In the genomic region with DNA sequence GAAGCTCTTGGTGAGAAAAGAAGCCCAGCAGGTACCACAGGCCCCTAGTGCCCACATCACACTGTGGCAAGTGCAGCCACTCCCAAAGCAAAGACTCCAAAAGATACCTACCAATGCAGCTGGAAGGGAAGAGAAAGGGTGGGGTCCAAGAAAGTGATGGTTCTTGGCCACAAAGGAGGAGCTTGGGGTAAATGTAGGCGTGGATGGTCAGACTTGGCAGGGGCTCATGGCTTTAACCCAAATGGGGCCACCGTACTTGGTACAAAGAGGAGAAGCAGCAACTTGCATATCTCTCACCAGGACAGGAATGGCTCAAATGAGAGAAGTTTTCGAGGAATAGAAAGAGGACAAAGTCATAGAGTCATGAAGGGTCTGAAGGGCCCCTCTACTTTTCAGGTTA, we compare ENCODE assay signal across 13 cellular contexts. TPM values are rescaled to one million over a fixed set of nuclear protein-coding genes. Genes with fewer than 3 reads are reported as not detected.
DNase-seq lines count a peak whose midpoint lies in the region; ATAC-seq and TF ChIP-seq lines count a peak whose summit lies in the region.
"Had no signal": no experiment of that assay in that cellular context is flagged by ENCODE, and none has a peak within 500 bp of the region (broad histone marks: within the 10 kb centered on the region; RNA-seq: fewer than 3 reads in every experiment).

No MANE protein-coding gene starts in this region.

- POLR2A ChIA-PET in RWPE1 (lab: Yijun Ruan, JAX; ENCODE audit: low non-redundant PET): no interaction called here

- no peaks in the 10 kb centered on the region for H3K9me3 Mint-ChIP-seq in endothelial cell (ENCODE audit: unreplicated experiment)
- H3K9me3 Mint-ChIP-seq in neural progenitor cell: no peaks in the 10 kb centered on the region

- H3K4me3 Mint-ChIP-seq in endothelial cell (ENCODE audit: unreplicated experiment): peak overlapping the region; percentile 81
- no peak overlapping the region for H3K4me3 Mint-ChIP-seq in neural progenitor cell

- H3K27ac Mint-ChIP-seq in endothelial cell (ENCODE audit: unreplicated experiment) (peak overlapping the region; percentile 13), neural progenitor cell (peak overlapping the region; percentile 46)

- peak overlapping the region; percentile 97 to 100 (median 100); a peak in 15 of 22 replicates for H3K4me2 ChIP-seq in BLaER1 treated with 17β-estradiol and CSF1 and Interleukin-3, amounts not matched to agents 10 nM and 100 nM
- no peak overlapping the region for H3K4me2 ChIP-seq in neural progenitor cell
- no peak overlapping the region for H3K4me2 ChIP-seq in mammary epithelial cell (ENCODE audit: insufficient read depth, low read depth, low read length)

- H3K36me3 ChIP-seq in BLaER1 treated with 17β-estradiol and CSF1 and Interleukin-3, amounts not matched to agents 10 nM and 100 nM: peaks cover 58 to 86% (median 78%) of the 10 kb centered on the region in 11 experiments
- H3K36me3 ChIP-seq in neural progenitor cell (peaks cover 2% of the 10 kb centered on the region), mammary epithelial cell (ENCODE audit: insufficient read depth, low read length) (peaks cover 10% of the 10 kb centered on the region)

- 56% methylated on average over 3 of the region's 3 CpGs for WGBS in mammary epithelial cell (ENCODE audit: low coverage, missing lambda C conversion rate)

- peak overlapping the region in 1 of 11 experiments; percentile 25; a peak in 1 of 22 replicates for H3K27ac ChIP-seq in BLaER1 treated with 17β-estradiol and CSF1 and Interleukin-3, amounts not matched to agents 10 nM and 100 nM
- H3K27ac ChIP-seq in RWPE1: peak overlapping the region; percentile 93
- H3K27ac ChIP-seq in neural progenitor cell: no peak overlapping the region
- H3K27ac ChIP-seq in coronary artery: no peak overlapping the region
- no peak overlapping the region for H3K27ac ChIP-seq in mammary epithelial cell (ENCODE audit: insufficient read depth, low read depth, low read length)

- no peak for ATAC-seq in activated CD4-positive, CD25-positive, alpha-beta regulatory T cell treated with anti-CD3 and anti-CD28 coated beads, Interleukin-2, amount 50 U/mL, for 24 hours

- H3K4me1 ChIP-seq in BLaER1 treated with 17β-estradiol and CSF1 and Interleukin-3, amounts not matched to agents 10 nM and 100 nM: peaks cover 39 to 63% (median 46%) of the 10 kb centered on the region in 10 experiments
- H3K4me1 ChIP-seq in neural progenitor cell: peaks cover 25% of the 10 kb centered on the region
- peaks cover 25% of the 10 kb centered on the region for H3K4me1 ChIP-seq in mammary epithelial cell (ENCODE audit: insufficient read depth, low read length)

- H3K9ac ChIP-seq in BLaER1 treated with 17β-estradiol and CSF1 and Interleukin-3, amounts not matched to agents 10 nM and 100 nM: peak overlapping the region in 9 of 11 experiments; percentile 3 to 95 (median 90); a peak in 9 of 22 replicates
- H3K9ac ChIP-seq in neural progenitor cell (no peak overlapping the region), mammary epithelial cell (ENCODE audit: insufficient read depth, low read length) (no peak overlapping the region)

- H2AFZ ChIP-seq in neural progenitor cell (replicated peaks) (no peak overlapping the region), mammary epithelial cell (ENCODE audit: low read depth, low read length) (no peak overlapping the region)

- intact Hi-C loops in mammary epithelial cell (cut with micrococcal nuclease): no loop called here

- H4K20me1 ChIP-seq in BLaER1 treated with 17β-estradiol and CSF1 and Interleukin-3, amounts not matched to agents 10 nM and 100 nM: peaks cover 53 to 96% (median 86%) of the 10 kb centered on the region in 11 experiments
- H4K20me1 ChIP-seq in neural progenitor cell (ENCODE audit: low read depth) (peaks cover 61% of the 10 kb centered on the region), mammary epithelial cell (ENCODE audit: insufficient read depth, low read length) (no peaks in the 10 kb centered on the region)

- peaks cover 58% of the 10 kb centered on the region for H3K36me3 Mint-ChIP-seq in endothelial cell (ENCODE audit: low read depth, unreplicated experiment)
- H3K36me3 Mint-ChIP-seq in neural progenitor cell: peaks cover 16% of the 10 kb centered on the region

- dilution Hi-C loops in mammary epithelial cell (cut with HindIII; ENCODE audit: low sequenced_read_pairs): no loop called here

- H3K27me3 Mint-ChIP-seq in endothelial cell (ENCODE audit: unreplicated experiment): peaks cover 23% of the 10 kb centered on the region
- peaks cover 9% of the 10 kb centered on the region for H3K27me3 Mint-ChIP-seq in neural progenitor cell (ENCODE audit: insufficient read depth, low read depth)

- peak overlapping the region in 1 of 10 experiments; percentile 91; a peak in 2 of 20 replicates for H3K4me3 ChIP-seq in BLaER1 treated with 17β-estradiol and CSF1 and Interleukin-3, amounts not matched to agents 10 nM and 100 nM
- H3K4me3 ChIP-seq in neural progenitor cell: no peak overlapping the region
- H3K4me3 ChIP-seq in coronary artery: no peak overlapping the region
- H3K4me3 ChIP-seq in mammary epithelial cell (replicated peaks in 1 of 3; ENCODE audit: insufficient read depth in 1 of 3, low read depth in 2 of 3, low read length in 3 of 3): no peak overlapping the region

- CTCF ChIA-PET in RWPE1 (lab: Yijun Ruan, JAX): interaction anchor here (0.6 to 3.7 kb wide), 3 partner anchors 11 to 38 kb away, joined by 3 to 16 read pairs (median 3); no protein-coding TSS in a partner anchor
- CTCF ChIA-PET in mammary epithelial cell (lab: Charles Lee; ENCODE audit: low non-redundant PET): no interaction called here

- in situ Hi-C loops in mammary epithelial cell (cut with MboI; ENCODE audit: low sequenced_read_pairs in 2 of 2): no loop called here

- BruUV-seq in mammary epithelial cell (replicated peaks; lab: Mats Ljungman, UMichigan): no TSS peak

- DNase-seq in RWPE1 (ENCODE audit: low spot score): no peak
- DNase-seq in endothelial cell (ENCODE audit: low spot score): no peak
- DNase-seq in neural progenitor cell (ENCODE audit: low spot score): no peak
- DNase-seq in coronary artery (ENCODE audit: low spot score): no peak
- DNase-seq in mammary epithelial cell: no peak
- DNase-seq in DMS153 (lab: John Stamatoyannopoulos, UW): no peak
- DNase-seq: GF-D8; GOT3; NCI-H187 treated with DMSO at 0.1 percent for 48 hours; RPMI8226; stimulated activated CD4-positive, alpha-beta T cell treated with anti-CD3 and anti-CD28 coated beads, Interleukin-2, amount 100 ng/mL, for 24 hours had no signal

- H3K79me2 ChIP-seq in neural progenitor cell (ENCODE audit: low read depth) (peaks cover 25% of the 10 kb centered on the region), mammary epithelial cell (ENCODE audit: insufficient read depth, low read length) (peaks cover 57% of the 10 kb centered on the region)

- H3K9me3 ChIP-seq in BLaER1 treated with 17β-estradiol and CSF1 and Interleukin-3, amounts not matched to agents 10 nM and 100 nM (replicated peaks in 1 of 11): no peaks in the 10 kb centered on the region
- H3K9me3 ChIP-seq in neural progenitor cell (ENCODE audit: low read depth) (no peaks in the 10 kb centered on the region), mammary epithelial cell (replicated peaks; ENCODE audit: insufficient read depth, low read length) (no peaks in the 10 kb centered on the region)

- no peaks in the 10 kb centered on the region for H3K27me3 ChIP-seq in BLaER1 treated with 17β-estradiol and CSF1 and Interleukin-3, amounts not matched to agents 10 nM and 100 nM
- H3K27me3 ChIP-seq in neural progenitor cell (peaks cover 7% of the 10 kb centered on the region), mammary epithelial cell (ENCODE audit: insufficient read depth, low read length) (no peaks in the 10 kb centered on the region)

- TF ChIP-seq CTCF in RWPE1 (conservative IDR thresholded peaks at IDR 0.05; ENCODE audit: low read depth) (no peak), endothelial cell (IDR thresholded peaks at IDR 0.05; ENCODE audit: unreplicated experiment) (no peak), neural progenitor cell (IDR thresholded peaks at IDR 0.05) (no peak), coronary artery (IDR thresholded peaks at IDR 0.05) (no peak), mammary epithelial cell (conservative IDR thresholded peaks at IDR 0.05 in 1 of 2, IDR thresholded peaks at IDR 0.05 in 1 of 2; ENCODE audit: extremely low read depth in 1 of 2, insufficient read depth in 1 of 2, low read depth in 1 of 2, low read length in 2 of 2) (no peak)

- peaks cover 26% of the 10 kb centered on the region for H3F3A ChIP-seq in neural progenitor cell (ENCODE audit: low read depth)

- H3K4me1 Mint-ChIP-seq in endothelial cell (ENCODE audit: unreplicated experiment) (peaks cover 56% of the 10 kb centered on the region), neural progenitor cell (peaks cover 40% of the 10 kb centered on the region)

RNA-seq across cellular contexts. Expression of gene MAP3K11, which starts 4.8 kb away (rescaled TPM):
- total RNA-seq in endothelial cell (ENCODE audit: unreplicated experiment) (238 TPM), neural progenitor cell (ENCODE audit: low replicate concordance) (9.9 and 42.0 TPM in 2 replicates), mammary epithelial cell (10 to 100 TPM; 29.2 to 52.8 TPM)
- polyA plus RNA-seq in mammary epithelial cell: 22.6 TPM
- 46.9 TPM for polyA minus RNA-seq in mammary epithelial cell

RNA-seq across cellular contexts. Expression of gene PCNX3, which starts 6.3 kb away (rescaled TPM):
- total RNA-seq in endothelial cell (ENCODE audit: unreplicated experiment): 76.1 TPM
- 6.6 and 19.3 TPM in 2 replicates for total RNA-seq in neural progenitor cell (ENCODE audit: low replicate concordance)
- 10 to 100 TPM; 29.7 to 46.8 TPM for total RNA-seq in mammary epithelial cell
- polyA plus RNA-seq in mammary epithelial cell: 24.6 TPM
- polyA minus RNA-seq in mammary epithelial cell: 53.5 TPM

RNA-seq across cellular contexts. Expression of gene KCNK7, which starts 13.6 kb away (rescaled TPM):
- total RNA-seq in endothelial cell (ENCODE audit: unreplicated experiment) (2.0 TPM), neural progenitor cell (ENCODE audit: low replicate concordance) (0.34 TPM in 1 of 2 replicates, not detected in the other), mammary epithelial cell (under 1 TPM; 0.17 to 0.24 TPM)
- polyA plus RNA-seq in mammary epithelial cell: 0.20 TPM
- 0.57 TPM for polyA minus RNA-seq in mammary epithelial cell

RNA-seq across cellular contexts. Expression of gene SIPA1, which starts 28.7 kb away (rescaled TPM):
- total RNA-seq in endothelial cell (ENCODE audit: unreplicated experiment): 267 TPM
- total RNA-seq in neural progenitor cell (ENCODE audit: low replicate concordance): 4.7 and 16.4 TPM in 2 replicates
- 10 to 100 TPM; 13.2 to 16.1 TPM for total RNA-seq in mammary epithelial cell
- polyA plus RNA-seq in mammary epithelial cell: 7.5 TPM
- polyA minus RNA-seq in mammary epithelial cell: 18.7 TPM

RNA-seq across cellular contexts. Expression of gene EHBP1L1, which starts 33.4 kb away (rescaled TPM):
- total RNA-seq in endothelial cell (ENCODE audit: unreplicated experiment) (4.7 TPM), neural progenitor cell (ENCODE audit: low replicate concordance) (4.7 and 5.1 TPM in 2 replicates), mammary epithelial cell (10 to 100 TPM; 17.5 to 47.5 TPM)
- polyA plus RNA-seq in mammary epithelial cell: 17.7 TPM
- polyA minus RNA-seq in mammary epithelial cell: 14.2 TPM

Comparison
In these comparisons a context has a peak if more than half of its experiments do, and no peak if none do; other contexts are left out.
1. H3K4me2 ChIP-seq: peak in BLaER1 treated with 17β-estradiol and CSF1 and Interleukin-3, amounts not matched to agents 10 nM and 100 nM (11 of 11); none in neural progenitor cell (single experiment) and mammary epithelial cell (single experiment).
2. H3K9ac ChIP-seq: peak in BLaER1 treated with 17β-estradiol and CSF1 and Interleukin-3, amounts not matched to agents 10 nM and 100 nM (9 of 11); none in neural progenitor cell (single experiment) and mammary epithelial cell (single experiment).